ENCODE assay signal across 10 cellular contexts in the genomic region with DNA sequence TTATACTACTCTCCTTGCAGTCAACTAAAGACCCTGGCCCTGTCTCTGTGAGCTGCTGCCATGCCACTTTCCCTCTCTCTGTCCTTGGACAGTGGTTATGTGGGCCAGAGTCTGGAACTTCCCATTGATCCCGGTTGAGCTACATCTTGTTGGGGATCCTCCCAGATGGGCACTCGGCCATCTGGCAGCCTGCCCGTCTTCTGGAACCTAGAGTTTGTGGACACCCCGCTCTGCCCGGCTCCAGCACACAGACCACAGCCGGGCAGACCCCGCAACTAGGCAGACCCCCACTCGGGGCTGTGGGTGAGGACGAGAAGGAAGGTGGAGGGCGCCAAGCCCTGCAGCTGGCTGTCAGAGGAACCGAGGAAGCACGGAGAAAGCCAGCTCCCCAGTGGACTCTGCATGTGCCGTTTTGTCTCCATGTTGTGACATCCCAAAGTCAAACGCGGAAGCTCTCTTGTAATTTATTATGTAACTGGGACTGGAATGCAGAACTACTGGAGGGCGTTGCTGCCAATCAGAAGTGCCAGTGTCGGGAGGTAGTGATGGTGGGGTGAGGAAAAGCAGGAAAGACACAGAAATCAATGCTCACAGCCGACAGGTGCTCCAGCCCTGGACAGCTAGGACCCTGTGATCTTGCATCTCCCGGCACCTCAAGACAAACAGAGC.
DNase-seq lines count a peak whose midpoint lies in the region; ATAC-seq and TF ChIP-seq lines count a peak whose summit lies in the region.
"Had no signal": no experiment of that assay in that cellular context is flagged by ENCODE, and none has a peak within 500 bp of the region (broad histone marks: within the 10 kb centered on the region; RNA-seq: fewer than 3 reads in every experiment).

No MANE protein-coding gene starts in this region.

- no peak overlapping the region for H3K4me3 Mint-ChIP-seq in glutamatergic neuron (ENCODE audit: unreplicated experiment)

- no peak overlapping the region for H3K27ac Mint-ChIP-seq in glutamatergic neuron (ENCODE audit: unreplicated experiment)

- H3K36me3 Mint-ChIP-seq in glutamatergic neuron (ENCODE audit: unreplicated experiment), result no peaks in the 10 kb centered on the region

- H3K27me3 ChIP-seq in lower lobe of right lung (ENCODE audit: low read depth), result no peaks in the 10 kb centered on the region
- no peaks in the 10 kb centered on the region for H3K27me3 ChIP-seq in transverse colon
- H3K27me3 ChIP-seq: hepatocyte had no signal

- DNase-seq in NCI-H146 (lab: John Stamatoyannopoulos, UW) (peak; percentile 60), amygdala (lab: John Stamatoyannopoulos, UW) (peak in 54 of 56 donors; percentile 15 to 86 (median 65)), lower lobe of right lung (peak; percentile 56), transverse colon (peak; percentile 23), HCEC 1CT (no peak), glutamatergic neuron (no peak)
- DNase-seq: activated CD4-positive, alpha-beta T cell treated with anti-CD3 and anti-CD28 coated beads, Interleukin-2, amount 50 U/mL, for 4 hours had no signal

- TF ChIP-seq CTCF in lower lobe of right lung (IDR thresholded peaks at IDR 0.05), result no peak
- no peak for TF ChIP-seq CTCF in transverse colon (IDR thresholded peaks at IDR 0.05)
- no peak for TF ChIP-seq CTCF in glutamatergic neuron (IDR thresholded peaks at IDR 0.05; ENCODE audit: partially characterized antibody, unreplicated experiment)

- TF ChIP-seq EP300 in transverse colon (IDR thresholded peaks at IDR 0.05; ENCODE audit: low read depth), result no peak

- H3K36me3 ChIP-seq in lower lobe of right lung (no peaks in the 10 kb centered on the region), transverse colon (no peaks in the 10 kb centered on the region)

- H3K27me3 Mint-ChIP-seq in glutamatergic neuron (ENCODE audit: unreplicated experiment), result peaks cover 9% of the 10 kb centered on the region

- 10 to 30% methylated on average over 7 to 19 of the region's 19 CpGs for WGBS in transverse colon (ENCODE audit: low coverage in 1 of 2), 2 donors

- ATAC-seq in lower lobe of right lung (peak; percentile 44 to 76), HG03196 (IDR thresholded peaks at IDR 0.05; ENCODE audit: unreplicated experiment) (no peak)
- ATAC-seq: Panc1 had no signal

- no peak for TF ChIP-seq POLR2A in transverse colon (IDR thresholded peaks at IDR 0.05)

- no peak overlapping the region for H3K4me3 ChIP-seq in lower lobe of right lung
- H3K4me3 ChIP-seq in transverse colon, result no peak overlapping the region
- H3K4me3 ChIP-seq: hepatocyte had no signal

- H3K9me3 ChIP-seq in lower lobe of right lung (no peaks in the 10 kb centered on the region), transverse colon (no peaks in the 10 kb centered on the region)

- H3K4me1 ChIP-seq in lower lobe of right lung (no peaks in the 10 kb centered on the region), transverse colon (peaks cover 0 to 4% (median 0%) of the 10 kb centered on the region in 4 donors)

- peaks cover under 1% of the 10 kb centered on the region for H3K9me3 Mint-ChIP-seq in glutamatergic neuron (ENCODE audit: unreplicated experiment)

- H3K27ac ChIP-seq in lower lobe of right lung (no peak overlapping the region), transverse colon (no peak overlapping the region)
- H3K27ac ChIP-seq: hepatocyte had no signal

- intact Hi-C loops in lower lobe of right lung (cut with DNase I), result no loop called here
- intact Hi-C loops in transverse colon (cut with DNase I; ENCODE audit: low total_unique reads), result no loop called here

- H3K4me1 Mint-ChIP-seq in glutamatergic neuron (ENCODE audit: low read depth, unreplicated experiment), result peaks cover 5% of the 10 kb centered on the region

- in situ Hi-C loops in transverse colon (cut with MboI; ENCODE audit: low pct_ligation_motif_present in 1 of 4, low pct_unique_long_range_greater_than_20kb in 1 of 4, low sequenced_read_pairs in 3 of 4), result no loop called here

Comparison
In these comparisons a context has a peak if more than half of its experiments do, and no peak if none do; other contexts are left out.
1. DNase-seq: peak in NCI-H146 (single experiment), amygdala (54 of 56), lower lobe of right lung (single experiment) and transverse colon (single experiment); none in HCEC 1CT (single experiment) and glutamatergic neuron (single experiment).